In genomic region chr17:81616877-81617276, GRCh38 we compare ENCODE assay signal across 18 cellular contexts. TPM values are rescaled to one million over a fixed set of nuclear protein-coding genes. Genes with fewer than 3 reads are reported as not detected.
DNase-seq lines count a peak whose midpoint lies in the region; ATAC-seq, FAIRE-seq and TF ChIP-seq lines count a peak whose summit lies in the region.
"Had no signal": no experiment of that assay in that cellular context is flagged by ENCODE, and none has a peak within 500 bp of the region (broad histone marks: within the 10 kb centered on the region; RNA-seq: fewer than 3 reads in every experiment).

No MANE protein-coding gene starts in this region.

- H3K4me1 Mint-ChIP-seq in activated naive CD8-positive, alpha-beta T cell treated with anti-CD3 and anti-CD28 coated beads, Interleukin-2, amount 10 ng/mL, durations not matched to agents 7 days and 5 days = peaks cover 15% of the 10 kb centered on the region
- peaks cover 16% of the 10 kb centered on the region for H3K4me1 Mint-ChIP-seq in activated naive CD8-positive, alpha-beta T cell treated with anti-CD3 and anti-CD28 coated beads for 36 hours
- H3K4me1 Mint-ChIP-seq in activated T-helper 17 cell treated with anti-CD3 and anti-CD28 coated beads, Interleukin-2, amount 50 U/mL, for 72 hours = peaks cover 38% of the 10 kb centered on the region
- peaks cover 40% of the 10 kb centered on the region for H3K4me1 Mint-ChIP-seq in stimulated activated effector memory CD8-positive, alpha-beta T cell treated with anti-CD3 and anti-CD28 coated beads, Interleukin-12 subunit alpha, Interleukin-12 subunit beta, amount 100 ng/mL, for 72 hours
- peaks cover 27% of the 10 kb centered on the region for H3K4me1 Mint-ChIP-seq in activated T-cell treated with anti-CD3 and anti-CD28 coated beads, Interleukin-2, amount 50 U/mL, for 72 hours (ENCODE audit: low read depth)

- ATAC-seq in activated naive CD8-positive, alpha-beta T cell treated with anti-CD3 and anti-CD28 coated beads, Interleukin-2, amount 10 ng/mL, durations not matched to agents 7 days and 5 days (ENCODE audit: low read depth) = no peak
- ATAC-seq in activated T-helper 17 cell treated with anti-CD3 and anti-CD28 coated beads, Interleukin-2, amount 50 U/mL, for 72 hours (replicated peaks) = no peak
- no peak for ATAC-seq in stimulated activated effector memory CD8-positive, alpha-beta T cell treated with anti-CD3 and anti-CD28 coated beads, Interleukin-12 subunit alpha, Interleukin-12 subunit beta, amount 100 ng/mL, for 72 hours
- no peak for ATAC-seq in left lobe of liver
- ATAC-seq in HG02970 (IDR thresholded peaks at IDR 0.05; ENCODE audit: low FRiP score, unreplicated experiment) = no peak
- ATAC-seq in activated T-cell treated with anti-CD3 and anti-CD28 coated beads, Interleukin-2, amount 50 U/mL, for 72 hours (replicated peaks in 1 of 2) = no peak
- ATAC-seq: CD8-positive, alpha-beta T cell; HCT116; HepG2 had no signal

- TF ChIP-seq CTCF in kidney (IDR thresholded peaks at IDR 0.05; ENCODE audit: borderline replicate concordance, extremely low read depth, insufficient read depth) = no peak

- H3K4me1 ChIP-seq in kidney (ENCODE audit: control insufficient read depth in 1 of 2, insufficient read depth in 1 of 2, low read depth in 1 of 2, low read length in 2 of 2) = peaks cover 8 to 16% of the 10 kb centered on the region in 2 donors

- no peaks in the 10 kb centered on the region for H3K9me3 Mint-ChIP-seq in activated naive CD8-positive, alpha-beta T cell treated with anti-CD3 and anti-CD28 coated beads, Interleukin-2, amount 10 ng/mL, durations not matched to agents 7 days and 5 days
- H3K9me3 Mint-ChIP-seq in activated naive CD8-positive, alpha-beta T cell treated with anti-CD3 and anti-CD28 coated beads for 36 hours = no peaks in the 10 kb centered on the region
- H3K9me3 Mint-ChIP-seq in activated T-helper 17 cell treated with anti-CD3 and anti-CD28 coated beads, Interleukin-2, amount 50 U/mL, for 72 hours = no peaks in the 10 kb centered on the region
- no peaks in the 10 kb centered on the region for H3K9me3 Mint-ChIP-seq in stimulated activated effector memory CD8-positive, alpha-beta T cell treated with anti-CD3 and anti-CD28 coated beads, Interleukin-12 subunit alpha, Interleukin-12 subunit beta, amount 100 ng/mL, for 72 hours
- H3K9me3 Mint-ChIP-seq in activated T-cell treated with anti-CD3 and anti-CD28 coated beads, Interleukin-2, amount 50 U/mL, for 72 hours = no peaks in the 10 kb centered on the region
- H3K9me3 Mint-ChIP-seq: CD8-positive, alpha-beta T cell had no signal

- no peaks in the 10 kb centered on the region for H3K9me3 ChIP-seq in kidney (ENCODE audit: control insufficient read depth in 1 of 2, low read length in 2 of 2)

- intact Hi-C loops in kidney (cut with DNase I) = no loop called here

- H3K36me3 Mint-ChIP-seq in activated naive CD8-positive, alpha-beta T cell treated with anti-CD3 and anti-CD28 coated beads, Interleukin-2, amount 10 ng/mL, durations not matched to agents 7 days and 5 days = peaks cover 20% of the 10 kb centered on the region
- H3K36me3 Mint-ChIP-seq in activated naive CD8-positive, alpha-beta T cell treated with anti-CD3 and anti-CD28 coated beads for 36 hours = peaks cover 19% of the 10 kb centered on the region
- H3K36me3 Mint-ChIP-seq in activated T-helper 17 cell treated with anti-CD3 and anti-CD28 coated beads, Interleukin-2, amount 50 U/mL, for 72 hours (ENCODE audit: low read depth) = peaks cover 94% of the 10 kb centered on the region
- peaks cover 88% of the 10 kb centered on the region for H3K36me3 Mint-ChIP-seq in stimulated activated effector memory CD8-positive, alpha-beta T cell treated with anti-CD3 and anti-CD28 coated beads, Interleukin-12 subunit alpha, Interleukin-12 subunit beta, amount 100 ng/mL, for 72 hours
- H3K36me3 Mint-ChIP-seq in activated T-cell treated with anti-CD3 and anti-CD28 coated beads, Interleukin-2, amount 50 U/mL, for 72 hours (ENCODE audit: insufficient read depth in 2 of 2) = peaks cover 13 to 41% of the 10 kb centered on the region in 2 donors

- H3K27ac Mint-ChIP-seq in activated naive CD8-positive, alpha-beta T cell treated with anti-CD3 and anti-CD28 coated beads, Interleukin-2, amount 10 ng/mL, durations not matched to agents 7 days and 5 days = peak overlapping the region; percentile 40
- H3K27ac Mint-ChIP-seq in activated naive CD8-positive, alpha-beta T cell treated with anti-CD3 and anti-CD28 coated beads for 36 hours = no peak overlapping the region
- H3K27ac Mint-ChIP-seq in activated T-helper 17 cell treated with anti-CD3 and anti-CD28 coated beads, Interleukin-2, amount 50 U/mL, for 72 hours = peak overlapping the region; percentile 72
- H3K27ac Mint-ChIP-seq in stimulated activated effector memory CD8-positive, alpha-beta T cell treated with anti-CD3 and anti-CD28 coated beads, Interleukin-12 subunit alpha, Interleukin-12 subunit beta, amount 100 ng/mL, for 72 hours = peak overlapping the region; percentile 17
- no peak overlapping the region for H3K27ac Mint-ChIP-seq in activated T-cell treated with anti-CD3 and anti-CD28 coated beads, Interleukin-2, amount 50 U/mL, for 72 hours
- H3K27ac Mint-ChIP-seq: B cell; CD8-positive, alpha-beta T cell had no signal

- H3K4me3 ChIP-seq in kidney (ENCODE audit: low read length in 2 of 2) = no peak overlapping the region
- H3K4me3 ChIP-seq: BLaER1 treated with 17β-estradiol and CSF1 and Interleukin-3, amounts not matched to agents 10 nM and 100 nM had no signal

- H3K9ac ChIP-seq in kidney (ENCODE audit: low read length in 2 of 2) = no peak overlapping the region
- H3K9ac ChIP-seq: BLaER1 treated with 17β-estradiol and CSF1 and Interleukin-3, amounts not matched to agents 10 nM and 100 nM had no signal

- H3K36me3 ChIP-seq in kidney (ENCODE audit: control insufficient read depth in 1 of 2, insufficient read depth in 2 of 2, low read length in 2 of 2) = peaks cover 19 to 46% of the 10 kb centered on the region in 2 donors

- POLR2A ChIA-PET in activated naive CD8-positive, alpha-beta T cell treated with anti-CD3 and anti-CD28 coated beads, Interleukin-2, amount 10 ng/mL, durations not matched to agents 7 days and 5 days (lab: Charles Lee) = no interaction called here

- H3K4me3 Mint-ChIP-seq in activated naive CD8-positive, alpha-beta T cell treated with anti-CD3 and anti-CD28 coated beads, Interleukin-2, amount 10 ng/mL, durations not matched to agents 7 days and 5 days = no peak overlapping the region
- H3K4me3 Mint-ChIP-seq in activated naive CD8-positive, alpha-beta T cell treated with anti-CD3 and anti-CD28 coated beads for 36 hours = no peak overlapping the region
- H3K4me3 Mint-ChIP-seq in activated T-helper 17 cell treated with anti-CD3 and anti-CD28 coated beads, Interleukin-2, amount 50 U/mL, for 72 hours = no peak overlapping the region
- no peak overlapping the region for H3K4me3 Mint-ChIP-seq in stimulated activated effector memory CD8-positive, alpha-beta T cell treated with anti-CD3 and anti-CD28 coated beads, Interleukin-12 subunit alpha, Interleukin-12 subunit beta, amount 100 ng/mL, for 72 hours
- no peak overlapping the region for H3K4me3 Mint-ChIP-seq in activated T-cell treated with anti-CD3 and anti-CD28 coated beads, Interleukin-2, amount 50 U/mL, for 72 hours
- H3K4me3 Mint-ChIP-seq: B cell; CD8-positive, alpha-beta T cell had no signal

- no peak for DNase-seq in activated naive CD8-positive, alpha-beta T cell treated with anti-CD3 and anti-CD28 coated beads, Interleukin-2, amount 10 ng/mL, durations not matched to agents 7 days and 5 days
- no peak for DNase-seq in activated naive CD8-positive, alpha-beta T cell treated with anti-CD3 and anti-CD28 coated beads for 36 hours
- DNase-seq in kidney = peak; percentile 46
- no peak for DNase-seq in stimulated activated effector memory CD8-positive, alpha-beta T cell treated with anti-CD3 and anti-CD28 coated beads, Interleukin-12 subunit alpha, Interleukin-12 subunit beta, amount 100 ng/mL, for 72 hours (ENCODE audit: low spot score in 2 of 2)
- no peak for DNase-seq in left lobe of liver (ENCODE audit: low spot score)
- no peak for DNase-seq in activated T-cell treated with anti-CD3 and anti-CD28 coated beads, Interleukin-2, amount 50 U/mL, for 72 hours
- DNase-seq: Calu3; CD8-positive, alpha-beta T cell; DMS79 treated with DMSO at 0.1 percent for 48 hours; GF-D8; GOT3; H7 had no signal

- H3K27me3 Mint-ChIP-seq in activated naive CD8-positive, alpha-beta T cell treated with anti-CD3 and anti-CD28 coated beads, Interleukin-2, amount 10 ng/mL, durations not matched to agents 7 days and 5 days = no peaks in the 10 kb centered on the region
- no peaks in the 10 kb centered on the region for H3K27me3 Mint-ChIP-seq in activated naive CD8-positive, alpha-beta T cell treated with anti-CD3 and anti-CD28 coated beads for 36 hours
- no peaks in the 10 kb centered on the region for H3K27me3 Mint-ChIP-seq in activated T-helper 17 cell treated with anti-CD3 and anti-CD28 coated beads, Interleukin-2, amount 50 U/mL, for 72 hours
- no peaks in the 10 kb centered on the region for H3K27me3 Mint-ChIP-seq in activated T-cell treated with anti-CD3 and anti-CD28 coated beads, Interleukin-2, amount 50 U/mL, for 72 hours (ENCODE audit: low read depth)
- H3K27me3 Mint-ChIP-seq: B cell had no signal

- H3K27ac ChIP-seq in kidney (ENCODE audit: low read depth in 2 of 2, low read length in 2 of 2) = no peak overlapping the region
- H3K27ac ChIP-seq: BLaER1 treated with 17β-estradiol and CSF1 and Interleukin-3, amounts not matched to agents 10 nM and 100 nM had no signal

- no peak for FAIRE-seq in kidney (lab: Jason Lieb, UNC)
- FAIRE-seq: HepG2 had no signal

RNA-seq across cellular contexts. Expression of gene NPLOC4, which starts 20.0 kb away (rescaled TPM):
- 100 to 1,000 TPM in 1 of 2 experiments, 10 to 100 TPM in 1; 96.9 to 109 TPM for total RNA-seq in activated naive CD8-positive, alpha-beta T cell treated with anti-CD3 and anti-CD28 coated beads, Interleukin-2, amount 10 ng/mL, durations not matched to agents 7 days and 5 days
- 100 to 1,000 TPM; 103 TPM for total RNA-seq in activated naive CD8-positive, alpha-beta T cell treated with anti-CD3 and anti-CD28 coated beads for 36 hours
- total RNA-seq in activated T-helper 17 cell treated with anti-CD3 and anti-CD28 coated beads, Interleukin-2, amount 50 U/mL, for 72 hours = 100 to 1,000 TPM; 101 to 103 TPM
- total RNA-seq in kidney (86.4 TPM), left lobe of liver (49.5 TPM)
- polyA plus RNA-seq in kidney (ENCODE audit: insufficient read depth, low read depth, low replicate concordance) = 41.5 TPM
- 100 to 1,000 TPM in 1 of 2 donors, 10 to 100 TPM in 1; 89.7 to 107 TPM for total RNA-seq in activated T-cell treated with anti-CD3 and anti-CD28 coated beads, Interleukin-2, amount 50 U/mL, for 72 hours

RNA-seq across cellular contexts. Expression of gene TSPAN10, which starts 20.1 kb away (rescaled TPM):
- total RNA-seq in activated naive CD8-positive, alpha-beta T cell treated with anti-CD3 and anti-CD28 coated beads, Interleukin-2, amount 10 ng/mL, durations not matched to agents 7 days and 5 days = under 1 TPM; 0.36 to 0.99 TPM
- total RNA-seq in activated naive CD8-positive, alpha-beta T cell treated with anti-CD3 and anti-CD28 coated beads for 36 hours = under 1 TPM; 0.19 to 0.26 TPM
- total RNA-seq in activated T-helper 17 cell treated with anti-CD3 and anti-CD28 coated beads, Interleukin-2, amount 50 U/mL, for 72 hours = 1 to 10 TPM in 1 of 2 donors, under 1 TPM in 1; 0.30 to 1.4 TPM
- 2.1 TPM for total RNA-seq in kidney
- polyA plus RNA-seq in kidney (ENCODE audit: insufficient read depth, low read depth, low replicate concordance) = 1.9 TPM
- 1.5 TPM for total RNA-seq in left lobe of liver
- total RNA-seq in activated T-cell treated with anti-CD3 and anti-CD28 coated beads, Interleukin-2, amount 50 U/mL, for 72 hours = 1 to 10 TPM in 1 of 2 donors, under 1 TPM in 1; 0.63 to 1.1 TPM

RNA-seq across cellular contexts. Expression of gene PDE6G, which starts 39.5 kb away (rescaled TPM):
- 10 to 100 TPM; 47.8 to 57.1 TPM for total RNA-seq in activated naive CD8-positive, alpha-beta T cell treated with anti-CD3 and anti-CD28 coated beads, Interleukin-2, amount 10 ng/mL, durations not matched to agents 7 days and 5 days
- total RNA-seq in activated naive CD8-positive, alpha-beta T cell treated with anti-CD3 and anti-CD28 coated beads for 36 hours = 1 to 10 TPM; 8.6 to 9.1 TPM
- 1 to 10 TPM in 1 of 2 donors, under 1 TPM in 1; 0.89 to 1.6 TPM for total RNA-seq in activated T-helper 17 cell treated with anti-CD3 and anti-CD28 coated beads, Interleukin-2, amount 50 U/mL, for 72 hours
- total RNA-seq in kidney = 3.2 TPM
- 5.4 TPM for polyA plus RNA-seq in kidney (ENCODE audit: insufficient read depth, low read depth, low replicate concordance)
- 0.40 TPM for total RNA-seq in left lobe of liver
- 1 to 10 TPM; 4.2 to 4.4 TPM for total RNA-seq in activated T-cell treated with anti-CD3 and anti-CD28 coated beads, Interleukin-2, amount 50 U/mL, for 72 hours
- total RNA-seq: Calu3 had no signal

RNA-seq across cellular contexts. Expression of gene OXLD1, which starts 49.5 kb away (rescaled TPM):
- 10 to 100 TPM; 56.6 to 60.1 TPM for total RNA-seq in activated naive CD8-positive, alpha-beta T cell treated with anti-CD3 and anti-CD28 coated beads, Interleukin-2, amount 10 ng/mL, durations not matched to agents 7 days and 5 days
- 10 to 100 TPM; 53.0 to 56.1 TPM for total RNA-seq in activated naive CD8-positive, alpha-beta T cell treated with anti-CD3 and anti-CD28 coated beads for 36 hours
- 10 to 100 TPM; 18.4 to 40.3 TPM for total RNA-seq in activated T-helper 17 cell treated with anti-CD3 and anti-CD28 coated beads, Interleukin-2, amount 50 U/mL, for 72 hours
- 28.2 TPM for total RNA-seq in kidney
- polyA plus RNA-seq in kidney (ENCODE audit: insufficient read depth, low read depth, low replicate concordance) = 51.9 TPM
- 18.3 TPM for total RNA-seq in left lobe of liver
- total RNA-seq in activated T-cell treated with anti-CD3 and anti-CD28 coated beads, Interleukin-2, amount 50 U/mL, for 72 hours = 10 to 100 TPM; 49.1 to 58.8 TPM

RNA-seq across cellular contexts. Expression of gene CCDC137, which starts 49.7 kb away (rescaled TPM):
- total RNA-seq in activated naive CD8-positive, alpha-beta T cell treated with anti-CD3 and anti-CD28 coated beads, Interleukin-2, amount 10 ng/mL, durations not matched to agents 7 days and 5 days = 10 to 100 TPM; 31.3 to 32.0 TPM
- total RNA-seq in activated naive CD8-positive, alpha-beta T cell treated with anti-CD3 and anti-CD28 coated beads for 36 hours = 10 to 100 TPM; 54.8 to 63.3 TPM
- 10 to 100 TPM; 29.6 to 48.6 TPM for total RNA-seq in activated T-helper 17 cell treated with anti-CD3 and anti-CD28 coated beads, Interleukin-2, amount 50 U/mL, for 72 hours
- total RNA-seq in kidney = 18.8 TPM
- 14.7 TPM for polyA plus RNA-seq in kidney (ENCODE audit: insufficient read depth, low read depth, low replicate concordance)
- 7.0 TPM for total RNA-seq in left lobe of liver
- 10 to 100 TPM; 26.1 to 46.5 TPM for total RNA-seq in activated T-cell treated with anti-CD3 and anti-CD28 coated beads, Interleukin-2, amount 50 U/mL, for 72 hours

Comparison
In these comparisons a context has a peak if more than half of its experiments do, and no peak if none do; other contexts are left out.
1. H3K27ac Mint-ChIP-seq: peak in activated naive CD8-positive, alpha-beta T cell treated with anti-CD3 and anti-CD28 coated beads, Interleukin-2, amount 10 ng/mL, durations not matched to agents 7 days and 5 days (single experiment), activated T-helper 17 cell treated with anti-CD3 and anti-CD28 coated beads, Interleukin-2, amount 50 U/mL, for 72 hours (single experiment) and stimulated activated effector memory CD8-positive, alpha-beta T cell treated with anti-CD3 and anti-CD28 coated beads, Interleukin-12 subunit alpha, Interleukin-12 subunit beta, amount 100 ng/mL, for 72 hours (single experiment); none in activated naive CD8-positive, alpha-beta T cell treated with anti-CD3 and anti-CD28 coated beads for 36 hours (single experiment) and activated T-cell treated with anti-CD3 and anti-CD28 coated beads, Interleukin-2, amount 50 U/mL, for 72 hours (single experiment).
2. RNA of gene PDE6G, which starts 39.5 kb away (total RNA-seq): 47.8 to 57.1 TPM in activated naive CD8-positive, alpha-beta T cell treated with anti-CD3 and anti-CD28 coated beads, Interleukin-2, amount 10 ng/mL, durations not matched to agents 7 days and 5 days; 8.6 to 9.1 TPM in activated naive CD8-positive, alpha-beta T cell treated with anti-CD3 and anti-CD28 coated beads for 36 hours, 4.2 to 4.4 TPM in activated T-cell treated with anti-CD3 and anti-CD28 coated beads, Interleukin-2, amount 50 U/mL, for 72 hours, 3.2 TPM in kidney (single experiment), 0.89 to 1.6 TPM in activated T-helper 17 cell treated with anti-CD3 and anti-CD28 coated beads, Interleukin-2, amount 50 U/mL, for 72 hours and 0.40 TPM in left lobe of liver (single experiment); every median in the first group is over 4 times any median in the second.